In the genomic region with DNA sequence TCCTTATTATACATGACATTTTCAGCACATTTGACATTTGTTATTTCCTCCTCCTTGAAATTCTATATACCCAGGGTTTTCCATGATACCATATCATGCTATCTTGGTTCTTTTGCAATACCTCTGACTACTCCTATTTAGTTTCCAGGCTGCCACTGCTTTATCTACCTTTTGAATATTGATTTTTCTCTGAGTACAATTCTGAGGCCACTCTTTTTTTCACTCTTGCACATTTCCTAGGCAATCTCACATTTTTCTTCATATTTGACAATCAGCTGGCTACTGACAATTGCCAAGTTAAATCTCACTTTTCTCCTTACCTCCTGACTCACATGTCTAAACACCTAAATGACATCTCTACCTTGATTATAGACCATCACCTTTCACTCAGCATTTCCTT, we compare ENCODE assay signal across 22 cellular contexts. TPM values are rescaled to one million over a fixed set of nuclear protein-coding genes. Genes with fewer than 3 reads are reported as not detected.
DNase-seq lines count a peak whose midpoint lies in the region; ATAC-seq, FAIRE-seq and TF ChIP-seq lines count a peak whose summit lies in the region.
"Had no signal": no experiment of that assay in that cellular context is flagged by ENCODE, and none has a peak within 500 bp of the region (broad histone marks: within the 10 kb centered on the region; RNA-seq: fewer than 3 reads in every experiment).

No MANE protein-coding gene starts in this region.

- no peak overlapping the region for H3K27ac Mint-ChIP-seq in CD14-positive monocyte
- H3K27ac Mint-ChIP-seq: B cell; CD4-positive, alpha-beta T cell; GM23338; HFFc6 had no signal

- peaks cover 0 to 4% of the 10 kb centered on the region in 2 donors for H3K36me3 Mint-ChIP-seq in CD14-positive monocyte

- no peak overlapping the region for H3K23ac ChIP-seq in H1 (ENCODE audit: insufficient read length)

- CTCF ChIA-PET in H1 (lab: Charles Lee; ENCODE audit: partially characterized antibody) (interaction anchor here (0.6 to 2.6 kb wide), 3 partner anchors 10 to 85 kb away, joined by 3 to 6 read pairs (median 3); no protein-coding TSS in a partner anchor), HepG2 (lab: Yijun Ruan, JAX; ENCODE audit: low intra/inter-chr PET ratio, low total read pairs) (no interaction called here)

- in situ Hi-C loops in HepG2 (cut with HindIII; ENCODE audit: extremely low pct_ligation_motif_present, low pct_unique_long_range_greater_than_20kb): no loop called here

- H3K36me3 ChIP-seq in H1 (ENCODE audit: control insufficient read depth in 2 of 4, insufficient read depth in 4 of 4, low read length in 3 of 4) (no peaks in the 10 kb centered on the region), HepG2 (replicated peaks in 1 of 2; ENCODE audit: control insufficient read depth in 1 of 2, insufficient read depth in 2 of 2, low read length in 2 of 2) (no peaks in the 10 kb centered on the region), small intestine (ENCODE audit: control insufficient read depth in 2 of 2, insufficient read depth in 2 of 2, low read length in 2 of 2) (no peaks in the 10 kb centered on the region)
- H3K36me3 ChIP-seq: BLaER1 treated with 17β-estradiol and CSF1 and Interleukin-3, amounts not matched to agents 10 nM and 100 nM had no signal

- H4K91ac ChIP-seq in H1 (replicated peaks; ENCODE audit: insufficient read length, low read length): no peak overlapping the region

- peaks cover 25% of the 10 kb centered on the region for H3K4me1 Mint-ChIP-seq in CD14-positive monocyte

- no peak overlapping the region for H3K4ac ChIP-seq in H1 (replicated peaks; ENCODE audit: insufficient read length, low read depth, low read length)

- H3K9me3 ChIP-seq in H1 (ENCODE audit: insufficient read depth in 2 of 2, low read depth in 1 of 2, low read length in 1 of 2): no peaks in the 10 kb centered on the region
- no peaks in the 10 kb centered on the region for H3K9me3 ChIP-seq in HepG2 (ENCODE audit: low read length)
- no peaks in the 10 kb centered on the region for H3K9me3 ChIP-seq in small intestine (ENCODE audit: control insufficient read depth, low read depth)
- H3K9me3 ChIP-seq: BLaER1 treated with 17β-estradiol and CSF1 and Interleukin-3, amounts not matched to agents 10 nM and 100 nM; Caco-2 had no signal

- TF ChIP-seq CTCF in H1 (IDR thresholded peaks at IDR 0.05; ENCODE audit: control extremely low read depth in 1 of 3, insufficient read depth in 1 of 3, low read depth in 1 of 3, low read length in 3 of 3) (no peak), HepG2 (CRISPR knock-in tag; IDR thresholded peaks at IDR 0.05) (no peak), CD14-positive monocyte (IDR thresholded peaks at IDR 0.05) (no peak)

- H3K27me3 ChIP-seq in H1 (replicated peaks in 1 of 4; ENCODE audit: control insufficient read depth in 3 of 4, extremely low read depth in 1 of 4, insufficient read depth in 3 of 4, low read length in 3 of 4) (peaks cover 0 to 1% (median 0%) of the 10 kb centered on the region in 4 experiments; a peak in 1 of 7 replicates), HepG2 (ENCODE audit: control insufficient read depth in 1 of 2, insufficient read depth in 2 of 2, low read length in 2 of 2) (no peaks in the 10 kb centered on the region), small intestine (ENCODE audit: control insufficient read depth in 2 of 2, insufficient read depth in 2 of 2, low read length in 2 of 2) (no peaks in the 10 kb centered on the region)
- H3K27me3 ChIP-seq: BLaER1 treated with 17β-estradiol and CSF1 and Interleukin-3, amounts not matched to agents 10 nM and 100 nM had no signal

- no peaks in the 10 kb centered on the region; the same call in 1 of the 2 replicates for H3K23me2 ChIP-seq in H1 (ENCODE audit: low read depth, low read length)

- H3K4me1 ChIP-seq in H1 (replicated peaks in 1 of 4; ENCODE audit: control insufficient read depth in 3 of 4, insufficient read depth in 4 of 4, low read length in 3 of 4) (no peaks in the 10 kb centered on the region), HepG2 (ENCODE audit: insufficient read depth, low read length) (peaks cover 50% of the 10 kb centered on the region), small intestine (ENCODE audit: control insufficient read depth in 2 of 2, insufficient read depth in 1 of 2, low read depth in 1 of 2, low read length in 1 of 2) (no peaks in the 10 kb centered on the region)

- H3K79me2 ChIP-seq in H1 (ENCODE audit: control insufficient read depth in 1 of 2, insufficient read depth in 2 of 2, low read length in 2 of 2) (peaks cover 0 to 81% of the 10 kb centered on the region in 2 experiments; a peak in 2 of 4 replicates), HepG2 (ENCODE audit: insufficient read depth, low read length) (peaks cover 67% of the 10 kb centered on the region)

- peak; percentile 42 for DNase-seq in HuH-7 (ENCODE audit: low spot score)
- no peak for DNase-seq in H1 (ENCODE audit: low read depth in 1 of 2, low spot score in 2 of 2)
- DNase-seq in HepG2 (ENCODE audit: low spot score): peak; percentile 52
- DNase-seq in small intestine: peak; percentile 52
- no peak for DNase-seq in CD14-positive monocyte (ENCODE audit: low spot score)
- DNase-seq in HTR-8/SVneo (ENCODE audit: insufficient read length, low spot score): no peak
- no peak for DNase-seq in RCC 7860 (ENCODE audit: low spot score)
- DNase-seq: 8988T; Caco-2; CD4-positive, alpha-beta T cell; H7; HFFc6; IMR-90 had no signal

- no peak overlapping the region for H4K8ac ChIP-seq in H1 (ENCODE audit: extremely low read depth, insufficient read depth, low read length)

- peak overlapping the region; percentile 60 for H3K56ac ChIP-seq in H1 (replicated peaks; ENCODE audit: insufficient read length, low read depth, low read length)

- no peaks in the 10 kb centered on the region for H3K9me3 Mint-ChIP-seq in CD14-positive monocyte
- H3K9me3 Mint-ChIP-seq: CD4-positive, alpha-beta T cell; GM23338; HFFc6 had no signal

- no peak overlapping the region for H3K4me3 ChIP-seq in H1 (ENCODE audit: extremely low read depth in 1 of 4, insufficient read depth in 2 of 4, low read depth in 3 of 4, low read length in 4 of 4)
- H3K4me3 ChIP-seq in HepG2 (replicated peaks in 1 of 3; ENCODE audit: insufficient read depth in 1 of 3, low read depth in 2 of 3, low read length in 3 of 3): no peak overlapping the region
- no peak overlapping the region for H3K4me3 ChIP-seq in small intestine (ENCODE audit: low read depth in 1 of 2, low read length in 2 of 2)
- H3K4me3 ChIP-seq: BLaER1 treated with 17β-estradiol and CSF1 and Interleukin-3, amounts not matched to agents 10 nM and 100 nM; GM23338; K562 had no signal

- POLR2A ChIA-PET in H1 (lab: Charles Lee; ENCODE audit: partially characterized antibody) (no interaction called here), HepG2 (lab: Yijun Ruan, JAX) (interaction anchor here (1.3 kb wide), 1 partner anchor 23 kb away, joined by 4 read pairs; a partner anchor contains a TSS)

- TF ChIP-seq RAD21 in H1 (IDR thresholded peaks at IDR 0.05 in 1 of 2, conservative IDR thresholded peaks at IDR 0.05 in 1 of 2; ENCODE audit: low read depth in 2 of 2, low read length in 2 of 2) (no peak), HepG2 (CRISPR knock-in tag; IDR thresholded peaks at IDR 0.05) (no peak)

- H2BK5ac ChIP-seq in H1 (ENCODE audit: low read depth, low read length): no peak overlapping the region

- FAIRE-seq in H1 (lab: Jason Lieb, UNC) (no peak), HepG2 (lab: Jason Lieb, UNC) (no peak), small intestine (lab: Jason Lieb, UNC) (no peak), HTR-8/SVneo (lab: Jason Lieb, UNC) (no peak), RCC 7860 (lab: Jason Lieb, UNC) (no peak)
- FAIRE-seq: D721Med, G401.6, GM12891, K562 had no signal

- H4K20me1 ChIP-seq in H1 (replicated peaks in 1 of 2; ENCODE audit: control insufficient read depth in 1 of 2, insufficient read depth in 2 of 2, low read length in 2 of 2): no peaks in the 10 kb centered on the region
- H4K20me1 ChIP-seq in HepG2 (ENCODE audit: insufficient read depth, low read length): no peaks in the 10 kb centered on the region

- H4K5ac ChIP-seq in H1 (ENCODE audit: insufficient read length, low read depth, low read length): no peak overlapping the region

- no peak overlapping the region for H2BK20ac ChIP-seq in H1 (ENCODE audit: low read length)

- no TSS peak for BruUV-seq in HepG2 (replicated peaks; lab: Mats Ljungman, UMichigan)

- no peak overlapping the region for H2BK12ac ChIP-seq in H1 (ENCODE audit: low read depth, low read length)

- H2BK15ac ChIP-seq in H1 (ENCODE audit: low read length): no peak overlapping the region

- intact Hi-C loops in HepG2 (cut with micrococcal nuclease; ENCODE audit: unreplicated experiment) (no loop called here), CD14-positive monocyte (cut with micrococcal nuclease) (no loop called here)

- H3K9ac ChIP-seq in H1 (replicated peaks in 1 of 4; ENCODE audit: extremely low read depth in 1 of 4, low read depth in 3 of 4, low read length in 3 of 4) (no peak overlapping the region), HepG2 (ENCODE audit: insufficient read depth, low read depth, low read length) (no peak overlapping the region)
- H3K9ac ChIP-seq: BLaER1 treated with 17β-estradiol and CSF1 and Interleukin-3, amounts not matched to agents 10 nM and 100 nM had no signal

- H3K27me3 Mint-ChIP-seq in CD14-positive monocyte (ENCODE audit: low read depth in 3 of 3): no peaks in the 10 kb centered on the region
- H3K27me3 Mint-ChIP-seq: CD4-positive, alpha-beta T cell had no signal

- TF ChIP-seq EP300 in H1 (IDR thresholded peaks at IDR 0.05; ENCODE audit: borderline replicate concordance in 1 of 2, low read depth in 2 of 2, low read length in 2 of 2) (no peak), HepG2 (IDR thresholded peaks at IDR 0.05; ENCODE audit: low read depth in 2 of 2, low read length in 2 of 2) (peak in 1 of 2 experiments; percentile 37; a peak in 1 of 4 replicates), HepG2 (CRISPR knock-in tag; IDR thresholded peaks at IDR 0.05; ENCODE audit: borderline replicate concordance) (no peak)

- H3K79me1 ChIP-seq in H1 (ENCODE audit: low read depth, low read length): 0 out of 2 replicates have a peak, but pooled peaks cover 2% of the 10 kb centered on the region

- H3K18ac ChIP-seq in H1 (ENCODE audit: extremely low read depth, low read length): no peak overlapping the region

- no peak overlapping the region for H2BK120ac ChIP-seq in H1 (replicated peaks; ENCODE audit: low read depth, low read length)

- H2AK5ac ChIP-seq in H1 (ENCODE audit: low read depth, low read length): no peak overlapping the region

- no peak for TF ChIP-seq POLR2A in H1 (IDR thresholded peaks at IDR 0.05; ENCODE audit: control extremely low read depth in 1 of 2, low read depth in 2 of 2, low read length in 2 of 2)
- no peak for TF ChIP-seq POLR2A in HepG2 (IDR thresholded peaks at IDR 0.05; ENCODE audit: insufficient read depth in 1 of 2, low read depth in 2 of 2, low read length in 2 of 2)

- H2AFZ ChIP-seq in H1 (ENCODE audit: low read length) (no peak overlapping the region), HepG2 (ENCODE audit: low read length) (no peak overlapping the region)
- H2AFZ ChIP-seq: GM23338 had no signal

- H3K27ac ChIP-seq in H1 (ENCODE audit: low read depth, low read length) (no peak overlapping the region), HepG2 (ENCODE audit: extremely low read length, insufficient read depth, low read length) (no peak overlapping the region), small intestine (ENCODE audit: low read depth in 1 of 2, low read length in 1 of 2) (no peak overlapping the region)
- H3K27ac ChIP-seq: BLaER1 treated with 17β-estradiol and CSF1 and Interleukin-3, amounts not matched to agents 10 nM and 100 nM had no signal

- ATAC-seq in HepG2 (peak; percentile 67), GM18870 (IDR thresholded peaks at IDR 0.05; ENCODE audit: unreplicated experiment) (no peak)
- ATAC-seq: GM23338, HCT116, K562 had no signal

- H3K14ac ChIP-seq in H1 (ENCODE audit: insufficient read length): no peak overlapping the region

- H3K4me2 ChIP-seq in H1 (ENCODE audit: insufficient read depth in 1 of 2, low read depth in 2 of 2, low read length in 2 of 2): no peak overlapping the region
- no peak overlapping the region for H3K4me2 ChIP-seq in HepG2 (ENCODE audit: low read depth, low read length)
- H3K4me2 ChIP-seq: GM23338 had no signal

- no peak overlapping the region for H3K4me3 Mint-ChIP-seq in CD14-positive monocyte
- H3K4me3 Mint-ChIP-seq: B cell; CD4-positive, alpha-beta T cell; GM23338; HFFc6 had no signal

RNA-seq across cellular contexts. Expression of a gene that starts 11.9 kb away (rescaled TPM):
- 50.5 and 54.1 TPM in 2 replicates for total RNA-seq in H1 (2021; fragmentation: NEBNext Ultra II Directional; extraction: Animal tissue kit (Norgen Biotek cat#: 25700))
- 23.4 and 36.7 TPM in 2 replicates for polyA plus RNA-seq in H1 (2011; rRNA removed)
- polyA plus RNA-seq in H1 (2011; cell fraction: cytosol; rRNA removed): 37.3 TPM
- polyA plus RNA-seq in H1 (2011; cell fraction: nucleus; rRNA removed): 36.1 TPM
- 33.3 to 38.8 TPM (median 37.1 TPM) in 4 replicates for polyA plus RNA-seq in H1 (2012, experiment 1 of 2)
- polyA plus RNA-seq in H1 (2012, experiment 2 of 2): 3.4 TPM
- 15.9 TPM for polyA plus RNA-seq in H1 (2013, experiment 1 of 2)
- 18.9 TPM for polyA plus RNA-seq in H1 (2013, experiment 2 of 2)
- 116 and 173 TPM in 2 replicates for polyA minus RNA-seq in H1 (2011; rRNA and poly(A)+ RNA removed)
- polyA minus RNA-seq in H1 (2011; cell fraction: cytosol; rRNA and poly(A)+ RNA removed): 44.3 TPM
- polyA minus RNA-seq in H1 (2011; cell fraction: nucleus; rRNA and poly(A)+ RNA removed): 129 TPM
- total RNA-seq in HepG2 (2016; rRNA removed; fragmentation: Illumina TruSeq; extraction: Trizol): 24.0 and 29.9 TPM in 2 replicates
- total RNA-seq in HepG2 (2016; cell fraction: cytosol; rRNA removed; fragmentation: Illumina TruSeq; extraction: Trizol; ENCODE audit: low read depth): 6.3 and 6.7 TPM in 2 replicates
- total RNA-seq in HepG2 (2016; cell fraction: insoluble cytoplasmic fraction; rRNA removed; fragmentation: Illumina TruSeq; extraction: Trizol): 22.0 and 29.2 TPM in 2 replicates
- 11.3 and 12.9 TPM in 2 replicates for total RNA-seq in HepG2 (2016; cell fraction: membrane; rRNA removed; fragmentation: Illumina TruSeq; extraction: Trizol)
- 26.4 and 32.0 TPM in 2 replicates for total RNA-seq in HepG2 (2016; cell fraction: nucleus; rRNA removed; fragmentation: Illumina TruSeq; extraction: Trizol)
- 45.6 and 45.8 TPM in 2 replicates for polyA plus RNA-seq in HepG2 (2011; rRNA removed)
- polyA plus RNA-seq in HepG2 (2011; cell fraction: cytosol; rRNA removed): 30.7 and 44.4 TPM in 2 replicates
- polyA plus RNA-seq in HepG2 (2011; cell fraction: nucleus; rRNA removed): 31.7 and 32.8 TPM in 2 replicates
- 23.2 and 27.6 TPM in 2 replicates for polyA plus RNA-seq in HepG2 (2012)
- 1.1 and 1.2 TPM in 2 replicates for polyA plus RNA-seq in HepG2 (2016; cell fraction: cytosol; fragmentation: Illumina TruSeq; extraction: Trizol; ENCODE audit: low read depth)
- polyA plus RNA-seq in HepG2 (2016; cell fraction: insoluble cytoplasmic fraction; fragmentation: Illumina TruSeq; extraction: Trizol; ENCODE audit: low read depth): 20.9 and 24.0 TPM in 2 replicates
- 3.6 and 5.5 TPM in 2 replicates for polyA plus RNA-seq in HepG2 (2016; cell fraction: membrane; fragmentation: Illumina TruSeq; extraction: Trizol; ENCODE audit: low read depth)
- polyA plus RNA-seq in HepG2 (2016; cell fraction: nucleus; fragmentation: Illumina TruSeq; extraction: Trizol; ENCODE audit: insufficient read depth, low read depth): 21.9 and 25.7 TPM in 2 replicates
- polyA minus RNA-seq in HepG2 (2011; rRNA and poly(A)+ RNA removed; ENCODE audit: low replicate concordance): 61.7 and 122 TPM in 2 replicates
- 38.2 and 59.0 TPM in 2 replicates for polyA minus RNA-seq in HepG2 (2011; cell fraction: cytosol; rRNA and poly(A)+ RNA removed)
- 120 and 149 TPM in 2 replicates for polyA minus RNA-seq in HepG2 (2011; cell fraction: nucleus; rRNA and poly(A)+ RNA removed)
- polyA plus RNA-seq in small intestine: 10 to 100 TPM; 10.0 to 17.4 (median 12.7) TPM
- polyA plus RNA-seq in CD14-positive monocyte: 10 to 100 TPM in 1 of 2 donors, 1 to 10 TPM in 1; 8.9 to 16.4 TPM

RNA-seq across cellular contexts. Expression of a gene that starts 22.8 kb away (rescaled TPM):
- 92.2 and 94.1 TPM in 2 replicates for total RNA-seq in H1 (2021; fragmentation: NEBNext Ultra II Directional; extraction: Animal tissue kit (Norgen Biotek cat#: 25700))
- polyA plus RNA-seq in H1 (2011; rRNA removed) (95.6 and 169 TPM in 2 replicates), HepG2 (2011; rRNA removed) (26.1 and 35.5 TPM in 2 replicates), small intestine (10 to 100 TPM; 27.7 to 36.3 (median 29.7) TPM), CD14-positive monocyte (10 to 100 TPM in 1 of 2 donors, 1 to 10 TPM in 1; 9.5 to 20.0 TPM)
- 168 TPM for polyA plus RNA-seq in H1 (2011; cell fraction: cytosol; rRNA removed)
- polyA plus RNA-seq in H1 (2011; cell fraction: nucleus; rRNA removed): 272 TPM
- 123 to 199 TPM (median 136 TPM) in 4 replicates for polyA plus RNA-seq in H1 (2012, experiment 1 of 2)
- 86.1 TPM for polyA plus RNA-seq in H1 (2012, experiment 2 of 2)
- polyA plus RNA-seq in H1 (2013, experiment 1 of 2): 89.5 TPM
- polyA plus RNA-seq in H1 (2013, experiment 2 of 2): 118 TPM
- polyA minus RNA-seq in H1 (2011; rRNA and poly(A)+ RNA removed): 88.1 and 122 TPM in 2 replicates
- 66.8 TPM for polyA minus RNA-seq in H1 (2011; cell fraction: cytosol; rRNA and poly(A)+ RNA removed)
- 175 TPM for polyA minus RNA-seq in H1 (2011; cell fraction: nucleus; rRNA and poly(A)+ RNA removed)
- 4.3 and 10.7 TPM in 2 replicates for total RNA-seq in HepG2 (2016; rRNA removed; fragmentation: Illumina TruSeq; extraction: Trizol)
- total RNA-seq in HepG2 (2016; cell fraction: cytosol; rRNA removed; fragmentation: Illumina TruSeq; extraction: Trizol; ENCODE audit: low read depth): 3.1 and 3.7 TPM in 2 replicates
- 3.1 and 10.5 TPM in 2 replicates for total RNA-seq in HepG2 (2016; cell fraction: insoluble cytoplasmic fraction; rRNA removed; fragmentation: Illumina TruSeq; extraction: Trizol)
- total RNA-seq in HepG2 (2016; cell fraction: membrane; rRNA removed; fragmentation: Illumina TruSeq; extraction: Trizol): 4.4 and 5.7 TPM in 2 replicates
- 9.8 and 17.4 TPM in 2 replicates for total RNA-seq in HepG2 (2016; cell fraction: nucleus; rRNA removed; fragmentation: Illumina TruSeq; extraction: Trizol)
- 35.7 and 40.9 TPM in 2 replicates for polyA plus RNA-seq in HepG2 (2011; cell fraction: cytosol; rRNA removed)
- polyA plus RNA-seq in HepG2 (2011; cell fraction: nucleus; rRNA removed): 35.9 and 47.6 TPM in 2 replicates
- 18.1 and 31.9 TPM in 2 replicates for polyA plus RNA-seq in HepG2 (2012)
- 1.5 and 1.7 TPM in 2 replicates for polyA plus RNA-seq in HepG2 (2016; cell fraction: cytosol; fragmentation: Illumina TruSeq; extraction: Trizol; ENCODE audit: low read depth)
- polyA plus RNA-seq in HepG2 (2016; cell fraction: insoluble cytoplasmic fraction; fragmentation: Illumina TruSeq; extraction: Trizol; ENCODE audit: low read depth): 2.6 and 3.2 TPM in 2 replicates
- polyA plus RNA-seq in HepG2 (2016; cell fraction: membrane; fragmentation: Illumina TruSeq; extraction: Trizol; ENCODE audit: low read depth): 1.6 and 2.2 TPM in 2 replicates
- polyA plus RNA-seq in HepG2 (2016; cell fraction: nucleus; fragmentation: Illumina TruSeq; extraction: Trizol; ENCODE audit: insufficient read depth, low read depth): 25.4 and 29.5 TPM in 2 replicates
- polyA minus RNA-seq in HepG2 (2011; rRNA and poly(A)+ RNA removed; ENCODE audit: low replicate concordance): 67.2 and 67.7 TPM in 2 replicates
- polyA minus RNA-seq in HepG2 (2011; cell fraction: cytosol; rRNA and poly(A)+ RNA removed): 20.9 and 26.9 TPM in 2 replicates
- 19.2 and 28.2 TPM in 2 replicates for polyA minus RNA-seq in HepG2 (2011; cell fraction: nucleus; rRNA and poly(A)+ RNA removed)

Comparison
In these comparisons a context has a peak if more than half of its experiments do, and no peak if none do; other contexts are left out.
1. DNase-seq: peak in HuH-7 (single experiment), HepG2 (single experiment) and small intestine (single experiment); none in H1 (0 of 2), CD14-positive monocyte (single experiment), HTR-8/SVneo (single experiment) and RCC 7860 (single experiment).